In the genomic region with DNA sequence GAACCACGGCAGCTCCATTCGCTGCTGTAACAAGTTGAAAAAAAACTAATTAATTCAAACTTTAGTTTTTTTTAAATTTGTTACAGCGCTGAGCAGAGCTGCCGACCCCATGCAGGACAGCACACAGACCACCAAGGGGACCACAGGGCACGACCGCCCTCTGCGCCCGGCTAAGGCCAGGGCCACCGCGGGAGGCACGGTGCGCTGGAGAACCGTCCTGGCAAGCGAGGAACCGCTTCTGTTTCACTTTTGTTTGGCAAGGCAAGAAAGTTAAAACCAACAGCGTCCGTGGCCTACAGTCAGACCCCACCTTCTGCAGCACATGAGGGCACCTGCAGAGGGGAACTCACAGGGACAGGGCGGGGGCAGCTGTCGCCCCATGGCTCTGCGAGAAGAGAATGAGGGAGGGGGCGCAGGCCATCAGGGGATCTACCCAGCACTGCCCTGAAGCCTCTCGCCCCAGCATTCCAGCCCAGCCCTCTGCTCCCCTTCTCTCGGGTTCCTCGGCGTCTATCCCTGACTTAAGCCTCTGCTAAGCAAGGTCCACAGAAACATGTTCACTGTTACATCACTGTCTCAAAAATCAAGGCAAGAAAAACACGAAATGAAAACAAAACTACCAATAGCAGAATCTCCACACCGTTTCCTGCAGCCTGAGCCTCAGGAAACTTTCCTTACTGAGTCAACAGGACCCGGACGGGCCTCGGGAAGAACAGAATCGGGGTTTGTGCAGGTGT, we compare ENCODE assay signal across 9 cellular contexts.
DNase-seq lines count a peak whose midpoint lies in the region; ATAC-seq and TF ChIP-seq lines count a peak whose summit lies in the region.
"Had no signal": no experiment of that assay in that cellular context is flagged by ENCODE, and none has a peak within 500 bp of the region (broad histone marks: within the 10 kb centered on the region; RNA-seq: fewer than 3 reads in every experiment).

No MANE protein-coding gene starts in this region.

- H3K4me3 ChIP-seq in CD8-positive, alpha-beta memory T cell (ENCODE audit: low read length) = peak overlapping the region; percentile 34
- H3K4me3 ChIP-seq in right atrium auricular region = peak overlapping the region; percentile 12 to 28

- no peaks in the 10 kb centered on the region for H3K9me3 ChIP-seq in CD8-positive, alpha-beta memory T cell (ENCODE audit: low read length)
- no peaks in the 10 kb centered on the region for H3K9me3 ChIP-seq in right atrium auricular region

- peak; percentile 61 for ATAC-seq in HG03103 (IDR thresholded peaks at IDR 0.05; ENCODE audit: low read depth, unreplicated experiment)
- ATAC-seq in stimulated activated naive CD8-positive, alpha-beta T cell treated with anti-CD3 and anti-CD28 coated beads, Interleukin-15, Interleukin-2, amounts not matched to agents 100 U/mL and 50 U/mL, for 24 hours = peak; percentile 30
- no peak for ATAC-seq in GM21390 (IDR thresholded peaks at IDR 0.05; ENCODE audit: unreplicated experiment)

- H3K9me3 Mint-ChIP-seq in CD8-positive, alpha-beta memory T cell = no peaks in the 10 kb centered on the region
- H3K9me3 Mint-ChIP-seq: neural crest cell had no signal

- H3K27me3 Mint-ChIP-seq in CD8-positive, alpha-beta memory T cell = peaks cover 5 to 8% of the 10 kb centered on the region in 2 donors

- DNase-seq in CD8-positive, alpha-beta memory T cell = peak in 3 of 5 donors; percentile 35 to 60 (median 51)
- peak; percentile 7 for DNase-seq in activated T-helper 1 cell treated with Interleukin-2 at 50 U/mL for 16 hours (ENCODE audit: low read depth)
- peak; percentile 54 for DNase-seq in right atrium auricular region (ENCODE audit: low spot score)
- peak; percentile 19 for DNase-seq in stimulated activated naive CD8-positive, alpha-beta T cell treated with anti-CD3 and anti-CD28 coated beads, Interleukin-15, Interleukin-2, amounts not matched to agents 100 U/mL and 50 U/mL, for 24 hours
- no peak for DNase-seq in SKM-1 treated with dmso at 0.1 percent for 144 hours (lab: John Stamatoyannopoulos, UW; ENCODE audit: unreplicated experiment)
- DNase-seq in NCI-H1105 treated with DMSO at 0.1 percent for 48 hours (lab: John Stamatoyannopoulos, UW) = no peak

- peaks cover 9% of the 10 kb centered on the region for H3K4me1 ChIP-seq in CD8-positive, alpha-beta memory T cell (ENCODE audit: insufficient read depth, low read length)
- H3K4me1 ChIP-seq in right atrium auricular region = peaks cover 0 to 31% of the 10 kb centered on the region in 2 donors

- H3K36me3 ChIP-seq in CD8-positive, alpha-beta memory T cell (ENCODE audit: insufficient read depth, low read length) = no peaks in the 10 kb centered on the region
- H3K36me3 ChIP-seq in right atrium auricular region = no peaks in the 10 kb centered on the region

- CTCF ChIA-PET in CD8-positive, alpha-beta memory T cell (lab: Charles Lee) = interaction anchor here (1.4 to 1.5 kb wide), 2 partner anchors 9 to 48 kb away, joined by 3 read pairs; no protein-coding TSS in a partner anchor

- peaks cover 0 to 2% (median 0%) of the 10 kb centered on the region in 3 donors for H3K36me3 Mint-ChIP-seq in CD8-positive, alpha-beta memory T cell

- peak overlapping the region; percentile 85 to 97 (median 96) for H3K27ac Mint-ChIP-seq in CD8-positive, alpha-beta memory T cell

- H3K4me1 Mint-ChIP-seq in CD8-positive, alpha-beta memory T cell = peaks cover 8 to 35% (median 20%) of the 10 kb centered on the region in 3 donors

- H3K4me3 Mint-ChIP-seq in CD8-positive, alpha-beta memory T cell = peak overlapping the region; percentile 79 to 93 (median 88)
- H3K4me3 Mint-ChIP-seq: neural crest cell had no signal

- no peak for TF ChIP-seq CTCF in right atrium auricular region (IDR thresholded peaks at IDR 0.05)

- peak overlapping the region; percentile 55 for H3K27ac ChIP-seq in CD8-positive, alpha-beta memory T cell (ENCODE audit: low read depth, low read length)
- peak overlapping the region; percentile 15 to 24 for H3K27ac ChIP-seq in right atrium auricular region

- H3K27me3 ChIP-seq in CD8-positive, alpha-beta memory T cell (ENCODE audit: insufficient read depth, low read length, poor library complexity, severe bottlenecking) = no peaks in the 10 kb centered on the region
- H3K27me3 ChIP-seq in right atrium auricular region = no peaks in the 10 kb centered on the region

- POLR2A ChIA-PET in CD8-positive, alpha-beta memory T cell (lab: Charles Lee) = interaction anchor here (0.6 kb wide), 1 partner anchor 35 kb away, joined by 3 read pairs; no protein-coding TSS in a partner anchor

Comparison
In these comparisons a context has a peak if more than half of its experiments do, and no peak if none do; other contexts are left out.
1. DNase-seq: peak in CD8-positive, alpha-beta memory T cell (3 of 5), activated T-helper 1 cell treated with Interleukin-2 at 50 U/mL for 16 hours (single experiment), right atrium auricular region (single experiment) and stimulated activated naive CD8-positive, alpha-beta T cell treated with anti-CD3 and anti-CD28 coated beads, Interleukin-15, Interleukin-2, amounts not matched to agents 100 U/mL and 50 U/mL, for 24 hours (single experiment); none in SKM-1 treated with dmso at 0.1 percent for 144 hours (single experiment) and NCI-H1105 treated with DMSO at 0.1 percent for 48 hours (single experiment).